8 cellular contexts compared by ENCODE assay signal in the genomic region with DNA sequence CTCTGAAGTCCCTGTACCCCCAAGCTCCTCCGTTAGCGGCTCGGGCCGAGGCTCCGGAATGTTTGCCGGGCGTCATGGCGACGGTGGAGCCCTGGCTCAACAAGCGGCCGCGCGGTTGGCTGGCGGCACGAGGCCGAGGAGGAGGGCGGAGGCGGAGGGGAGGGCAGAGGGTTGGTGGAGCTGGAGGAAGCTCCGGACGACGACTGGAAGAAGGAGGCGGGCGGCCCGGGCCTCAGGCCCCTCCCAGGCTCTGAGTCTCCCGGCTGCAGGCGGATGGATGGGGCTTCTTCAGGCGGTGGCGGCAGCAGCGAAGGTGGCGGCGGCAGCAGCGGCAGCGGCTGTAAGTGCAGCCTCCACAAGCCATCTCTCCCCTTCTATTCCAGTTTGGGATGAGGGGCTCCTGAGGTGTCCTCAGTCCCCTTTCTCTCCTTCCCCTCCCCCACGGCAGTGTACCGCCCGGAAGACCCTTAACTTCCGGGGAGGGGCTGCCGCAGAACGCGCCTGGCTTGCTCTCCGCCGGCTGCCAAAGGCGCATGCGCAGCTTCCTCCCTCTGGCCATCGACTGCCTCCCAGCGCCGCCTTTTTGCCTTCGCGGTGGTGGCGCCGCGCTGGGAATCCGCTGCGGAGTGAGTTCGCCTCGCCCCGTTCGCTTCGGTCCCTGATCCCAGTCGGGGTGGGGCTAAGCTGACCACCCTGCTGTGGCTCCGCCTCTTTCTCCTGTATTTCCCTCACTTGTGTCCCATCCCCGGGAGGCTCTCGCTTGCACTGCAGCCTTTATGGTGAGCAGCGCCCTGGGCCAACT. TPM values are rescaled to one million over a fixed set of nuclear protein-coding genes. Genes with fewer than 3 reads are reported as not detected.
DNase-seq lines count a peak whose midpoint lies in the region; ATAC-seq and TF ChIP-seq lines count a peak whose summit lies in the region.

Gene DNAI4 (minus strand): TSS at position 101 of the 802 bp plus-strand sequence. CDS start 25 bp downstream, at position 76.
Gene MIER1 (plus strand): TSS at position 235 of the 802 bp plus-strand sequence. CDS start 39 bp downstream, at position 274.

- WGBS in heart right ventricle, 2 donors = 0% methylated on average over 64 of the region's 64 CpGs
- 1% methylated on average over 18 to 62 of the region's 64 CpGs for WGBS in upper lobe of left lung, 2 donors

- TF ChIP-seq POLR2A in GM15510 (IDR thresholded peaks at IDR 0.05; ENCODE audit: borderline replicate concordance, extremely low read depth, insufficient read length) = peak; percentile 86
- TF ChIP-seq POLR2A in upper lobe of left lung (IDR thresholded peaks at IDR 0.05) = peak in 3 of 4 donors; percentile 57 to 78 (median 68)

- ATAC-seq in HG02884 (IDR thresholded peaks at IDR 0.05; ENCODE audit: unreplicated experiment) (peak; percentile 90), heart right ventricle (peak; percentile 97 to 99 (median 98)), upper lobe of left lung (ENCODE audit: low FRiP score in 2 of 2) (peak; percentile 99 to 100)

- peak in 1 of 4 donors; percentile 41 for TF ChIP-seq EP300 in upper lobe of left lung (IDR thresholded peaks at IDR 0.05)

- H3K4me3 ChIP-seq in heart right ventricle (peak within 1 kb of the TSS; percentile 53 to 93 (median 77)), upper lobe of left lung (peak within 1 kb of the TSS; percentile 65 to 88 (median 85))

- H3K4me1 ChIP-seq in heart right ventricle (peaks cover 0 to 51% (median 36%) of the 10 kb centered on the region in 9 donors), upper lobe of left lung (peaks cover 25 to 27% (median 26%) of the 10 kb centered on the region in 4 donors)

- peaks cover 0 to 17% (median 0%) of the 10 kb centered on the region in 9 donors for H3K36me3 ChIP-seq in heart right ventricle
- H3K36me3 ChIP-seq in upper lobe of left lung = no peaks in the 10 kb centered on the region

- intact Hi-C loops in heart right ventricle (cut with DNase I) = loop anchor here in 6 of 10 donors (5.0 to 10.0 kb wide), 4 partner anchors 127 to 170 kb away; partner anchors contain the start of genes SLC35D1 (in 4 of the 6) and DYNLT5 (in 1 of the 6)
- intact Hi-C loops in posterior cingulate gyrus (cut with DNase I) = loop anchor here (5.0 kb wide), 1 partner anchor 158 kb away; no protein-coding TSS in a partner anchor

- DNase-seq in NCI-H146 treated with DMSO at 0.1 percent for 48 hours (lab: John Stamatoyannopoulos, UW; ENCODE audit: unreplicated experiment) = peak; percentile 95
- peak; percentile 95 to 98 (median 96) for DNase-seq in T-helper 1 cell
- DNase-seq in amniotic stem cell (lab: John Stamatoyannopoulos, UW) = peak; percentile 97
- DNase-seq in heart right ventricle = peak; percentile 98
- peak; percentile 93 to 99 (median 96) for DNase-seq in posterior cingulate gyrus
- DNase-seq in upper lobe of left lung = peak; percentile 98 to 99

- TF ChIP-seq CTCF in heart right ventricle (IDR thresholded peaks at IDR 0.05) = peak in 4 of 9 donors; percentile 17 to 51 (median 26)
- peak; percentile 19 to 77 (median 51) for TF ChIP-seq CTCF in upper lobe of left lung (IDR thresholded peaks at IDR 0.05)

- H3K27me3 ChIP-seq in heart right ventricle (no peaks in the 10 kb centered on the region), upper lobe of left lung (no peaks in the 10 kb centered on the region)

- H3K9me3 ChIP-seq in heart right ventricle (no peaks in the 10 kb centered on the region), upper lobe of left lung (no peaks in the 10 kb centered on the region)

- H3K27ac ChIP-seq in heart right ventricle = peak within 1 kb of the TSS; percentile 85 to 96 (median 92)
- peak within 1 kb of the TSS; percentile 89 to 96 (median 92) for H3K27ac ChIP-seq in upper lobe of left lung

RNA-seq across cellular contexts. Expression of gene DNAI4, which starts in this region (rescaled TPM):
- total RNA-seq in heart right ventricle (10 to 100 TPM in 8 of 10 donors, 1 to 10 TPM in 2; 8.0 to 24.5 (median 14.4) TPM), upper lobe of left lung (10 to 100 TPM in 3 of 6 donors, 1 to 10 TPM in 3; 7.3 to 32.5 (median 10.3) TPM)
- polyA plus RNA-seq in heart right ventricle = 1 to 10 TPM in 1 of 2 donors, under 1 TPM in 1; 0.44 to 1.1 TPM

RNA-seq across cellular contexts. Expression of gene MIER1, which starts in this region (rescaled TPM):
- total RNA-seq in heart right ventricle (10 to 100 TPM; 16.9 to 22.4 (median 20.1) TPM), upper lobe of left lung (10 to 100 TPM; 16.9 to 56.4 (median 28.5) TPM)
- 10 to 100 TPM in 1 of 2 donors, 1 to 10 TPM in 1; 5.8 to 10.6 TPM for polyA plus RNA-seq in heart right ventricle

Comparison
In these comparisons a context has a peak if more than half of its experiments do, and no peak if none do; other contexts are left out.
1. Peak in every context shown above with its lines: DNase-seq, ATAC-seq, H3K4me3 ChIP-seq and H3K27ac ChIP-seq.